Comparison of ENCODE assay signal across 9 cellular contexts in genomic region chr6:127128066-127128465, GRCh38. TPM values are rescaled to one million over a fixed set of nuclear protein-coding genes. Genes with fewer than 3 reads are reported as not detected.
"Had no signal": no experiment of that assay in that cellular context is flagged by ENCODE, and none has a peak within 500 bp of the region (broad histone marks: within the 10 kb centered on the region; RNA-seq: fewer than 3 reads in every experiment).

No MANE protein-coding gene starts in this region.

- H3K4me1 ChIP-seq: HAP-1 had no signal

- FAIRE-seq: HepG2 had no signal

- ATAC-seq: HCT116, HepG2 had no signal

- H3K9me3 ChIP-seq: HAP-1 had no signal

- H3K36me3 ChIP-seq: HAP-1 had no signal

- DNase-seq: GM23248, GOT3, H7, KBM-7 had no signal

- H3K4me3 ChIP-seq: GM23248, HAP-1 had no signal

- H3K27ac ChIP-seq: GM23248, HL-60 had no signal

- H3K9ac ChIP-seq: GM23248 had no signal

- H2AFZ ChIP-seq: GM23248 had no signal

RNA-seq across cellular contexts. Expression of gene RSPO3, which starts 9.6 kb away (rescaled TPM):
- total RNA-seq: H7, HepG2 had no signal
- polyA plus RNA-seq: HepG2, IgD-negative memory B cell had no signal
